ENCODE assay signal across 16 cellular contexts in the genomic region with DNA sequence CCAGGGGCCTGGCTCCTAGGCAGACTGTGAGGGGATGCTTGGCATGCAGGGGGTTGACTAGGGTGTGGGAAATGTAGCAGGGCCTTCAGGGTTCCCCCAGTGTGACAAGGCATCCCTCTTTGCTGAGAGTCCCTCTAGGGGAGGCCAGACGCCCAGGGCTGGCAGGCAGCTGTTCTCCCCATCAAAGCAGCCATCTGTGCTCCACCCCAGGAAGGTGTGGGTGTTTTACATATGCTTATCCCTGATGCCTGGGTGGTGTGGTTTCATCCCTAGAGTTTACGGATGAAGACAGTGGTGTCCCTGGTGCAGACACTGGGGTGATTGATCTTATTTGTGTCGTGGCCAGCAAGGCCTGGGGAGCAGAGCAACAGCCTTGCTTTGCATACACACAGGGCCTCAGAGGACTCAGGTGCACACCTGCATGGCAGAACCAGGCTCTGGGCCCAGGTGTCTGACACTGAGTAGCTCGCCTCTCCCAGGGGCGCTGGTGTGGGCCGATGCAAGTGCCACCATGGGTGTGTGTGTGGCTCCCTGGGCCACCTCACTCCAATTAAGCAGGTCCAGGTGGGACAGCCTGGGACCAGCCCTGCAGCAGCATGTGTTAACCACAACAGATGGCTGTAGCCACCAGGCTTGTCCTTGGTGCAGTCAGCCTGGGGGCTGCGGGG.
A peak's percentile ranks its signal among the peaks of the same experiment; 100 is the strongest.
DNase-seq lines count a peak whose midpoint lies in the region; ATAC-seq and TF ChIP-seq lines count a peak whose summit lies in the region.
"Had no signal": no experiment of that assay in that cellular context is flagged by ENCODE, and none has a peak within 500 bp of the region (broad histone marks: within the 10 kb centered on the region; RNA-seq: fewer than 3 reads in every experiment).

No MANE protein-coding gene starts in this region.

- no peaks in the 10 kb centered on the region for H3K27me3 Mint-ChIP-seq in activated T-cell treated with anti-CD3 and anti-CD28 coated beads, Interleukin-2, amount 50 U/mL, for 24 hours
- no peaks in the 10 kb centered on the region for H3K27me3 Mint-ChIP-seq in activated T-cell treated with anti-CD3 and anti-CD28 coated beads, Interleukin-2, amount 50 U/mL, for 72 hours (ENCODE audit: low read depth)
- no peaks in the 10 kb centered on the region for H3K27me3 Mint-ChIP-seq in chondrocyte (ENCODE audit: low read depth)
- H3K27me3 Mint-ChIP-seq: dendritic cell treated with granulocyte-macrophage colony-stimulating factor and Interleukin-4, amounts not matched to agents 40 ng/mL and 50 ng/mL, for 4 days had no signal

- no peak for ATAC-seq in activated T-cell treated with anti-CD3 and anti-CD28 coated beads, Interleukin-2, amount 50 U/mL, for 72 hours (replicated peaks in 1 of 2)
- no peak for ATAC-seq in GM21381 (IDR thresholded peaks at IDR 0.05; ENCODE audit: unreplicated experiment)

- intact Hi-C loops in posterior cingulate gyrus (cut with DNase I): no loop called here

- TF ChIP-seq CTCF in chondrocyte (IDR thresholded peaks at IDR 0.05) (no peak), GM20000 (IDR thresholded peaks at IDR 0.05; ENCODE audit: extremely low read depth, missing control alignments) (no peak)

- H3K4me1 Mint-ChIP-seq in activated T-cell treated with anti-CD3 and anti-CD28 coated beads, Interleukin-2, amount 50 U/mL, for 24 hours (ENCODE audit: low read depth): peaks cover 30% of the 10 kb centered on the region
- H3K4me1 Mint-ChIP-seq in activated T-cell treated with anti-CD3 and anti-CD28 coated beads, Interleukin-2, amount 50 U/mL, for 72 hours (ENCODE audit: low read depth): no peaks in the 10 kb centered on the region
- H3K4me1 Mint-ChIP-seq in chondrocyte (ENCODE audit: low read depth): peaks cover 11% of the 10 kb centered on the region

- peak; percentile 29 for DNase-seq in activated T-cell treated with anti-CD3 and anti-CD28 coated beads, Interleukin-2, amount 50 U/mL, for 24 hours
- DNase-seq in activated T-cell treated with anti-CD3 and anti-CD28 coated beads, Interleukin-2, amount 50 U/mL, for 72 hours: no peak
- DNase-seq in NCI-H1694 treated with DMSO at 0.1 percent for 48 hours (lab: John Stamatoyannopoulos, UW) (peak; percentile 66), chondrocyte (ENCODE audit: low spot score) (peak; percentile 89), posterior cingulate gyrus (peak in 6 of 10 donors; percentile 17 to 89 (median 62)), GM20000 (ENCODE audit: low spot score) (no peak), superior temporal gyrus (ENCODE audit: extremely low spot score) (no peak)
- DNase-seq: activated CD4-positive, CD25-positive, alpha-beta regulatory T cell treated with anti-CD3 and anti-CD28 coated beads, Interleukin-2, amount 50 U/mL, for 72 hours; activated gamma-delta T cell; GDM1; heart right ventricle; NCI-H1105; NCI-H69; retina had no signal

- H3K36me3 Mint-ChIP-seq in activated T-cell treated with anti-CD3 and anti-CD28 coated beads, Interleukin-2, amount 50 U/mL, for 24 hours (ENCODE audit: low read depth): peaks cover 94% of the 10 kb centered on the region
- H3K36me3 Mint-ChIP-seq in activated T-cell treated with anti-CD3 and anti-CD28 coated beads, Interleukin-2, amount 50 U/mL, for 72 hours (ENCODE audit: insufficient read depth in 2 of 2): peaks cover 0 to 7% of the 10 kb centered on the region in 2 donors
- peaks cover 26% of the 10 kb centered on the region for H3K36me3 Mint-ChIP-seq in chondrocyte (ENCODE audit: low read depth)

- H3K4me3 Mint-ChIP-seq in activated T-cell treated with anti-CD3 and anti-CD28 coated beads, Interleukin-2, amount 50 U/mL, for 24 hours: no peak overlapping the region
- no peak overlapping the region for H3K4me3 Mint-ChIP-seq in activated T-cell treated with anti-CD3 and anti-CD28 coated beads, Interleukin-2, amount 50 U/mL, for 72 hours
- no peak overlapping the region for H3K4me3 Mint-ChIP-seq in chondrocyte (ENCODE audit: unreplicated experiment)
- H3K4me3 Mint-ChIP-seq: dendritic cell treated with granulocyte-macrophage colony-stimulating factor and Interleukin-4, amounts not matched to agents 40 ng/mL and 50 ng/mL, for 4 days had no signal

- no peaks in the 10 kb centered on the region for H3K9me3 Mint-ChIP-seq in activated T-cell treated with anti-CD3 and anti-CD28 coated beads, Interleukin-2, amount 50 U/mL, for 24 hours
- H3K9me3 Mint-ChIP-seq in activated T-cell treated with anti-CD3 and anti-CD28 coated beads, Interleukin-2, amount 50 U/mL, for 72 hours: no peaks in the 10 kb centered on the region
- H3K9me3 Mint-ChIP-seq in chondrocyte (ENCODE audit: low read depth): no peaks in the 10 kb centered on the region
- H3K9me3 Mint-ChIP-seq: dendritic cell treated with granulocyte-macrophage colony-stimulating factor and Interleukin-4, amounts not matched to agents 40 ng/mL and 50 ng/mL, for 4 days had no signal

- H3K27ac Mint-ChIP-seq in activated T-cell treated with anti-CD3 and anti-CD28 coated beads, Interleukin-2, amount 50 U/mL, for 24 hours: peak overlapping the region; percentile 33
- H3K27ac Mint-ChIP-seq in activated T-cell treated with anti-CD3 and anti-CD28 coated beads, Interleukin-2, amount 50 U/mL, for 72 hours: no peak overlapping the region
- H3K27ac Mint-ChIP-seq in chondrocyte (ENCODE audit: unreplicated experiment): no peak overlapping the region
- H3K27ac Mint-ChIP-seq: dendritic cell treated with granulocyte-macrophage colony-stimulating factor and Interleukin-4, amounts not matched to agents 40 ng/mL and 50 ng/mL, for 4 days had no signal

Comparison
In these comparisons a context has a peak if more than half of its experiments do, and no peak if none do; other contexts are left out.
1. DNase-seq: peak in activated T-cell treated with anti-CD3 and anti-CD28 coated beads, Interleukin-2, amount 50 U/mL, for 24 hours (single experiment), NCI-H1694 treated with DMSO at 0.1 percent for 48 hours (single experiment), chondrocyte (single experiment) and posterior cingulate gyrus (6 of 10); none in activated T-cell treated with anti-CD3 and anti-CD28 coated beads, Interleukin-2, amount 50 U/mL, for 72 hours (0 of 2), GM20000 (single experiment) and superior temporal gyrus (single experiment).